Comparison of ENCODE assay signal across 36 cellular contexts in genomic region chr2:15613736-15614429, GRCh38.
"Had no signal": no experiment of that assay in that cellular context is flagged by ENCODE, and none has a peak within 500 bp of the region (broad histone marks: within the 10 kb centered on the region; RNA-seq: fewer than 3 reads in every experiment).

No MANE protein-coding gene starts in this region.

- H3K4me3 Mint-ChIP-seq: activated CD4-positive, alpha-beta memory T cell treated with anti-CD3 and anti-CD28 coated beads for 36 hours; activated CD4-positive, alpha-beta T cell treated with anti-CD3 and anti-CD28 coated beads for 36 hours; activated CD4-positive, alpha-beta T cell treated with anti-CD3 and anti-CD28 coated beads, Interleukin-2, amount 10 ng/mL, durations not matched to agents 24 days and 14 days; activated CD8-positive, alpha-beta memory T cell treated with anti-CD3 and anti-CD28 coated beads, Interleukin-2, amount 10 ng/mL, durations not matched to agents 7 days and 5 days; activated CD8-positive, alpha-beta T cell treated with anti-CD3 and anti-CD28 coated beads, Interleukin-2, amount 10 ng/mL, durations not matched to agents 7 days and 5 days; activated naive CD8-positive, alpha-beta T cell; activated T-cell treated with anti-CD3 and anti-CD28 coated beads, Interleukin-2, amount 50 U/mL, for 24 hours; activated T-helper 17 cell treated with anti-CD3 and anti-CD28 coated beads, Interleukin-2, amount 50 U/mL, for 72 hours; central memory CD8-positive, alpha-beta T cell; dendritic cell treated with granulocyte-macrophage colony-stimulating factor and Interleukin-4, amounts not matched to agents 40 ng/mL and 50 ng/mL, for 4 days; endodermal cell; T-cell; T-helper 1 cell treated with Interleukin-12 subunit alpha and Interleukin-12 subunit beta and Interleukin-4 antibody, amounts not matched to agents 30 μg/mL and 1 μg/mL, for 36 hours had no signal

- FAIRE-seq: astrocyte, bronchial epithelial cell had no signal

- H3K27me3 Mint-ChIP-seq: activated CD4-positive, alpha-beta memory T cell treated with anti-CD3 and anti-CD28 coated beads for 36 hours; activated CD4-positive, alpha-beta T cell treated with anti-CD3 and anti-CD28 coated beads for 36 hours; activated CD4-positive, alpha-beta T cell treated with anti-CD3 and anti-CD28 coated beads, Interleukin-2, amount 10 ng/mL, durations not matched to agents 24 days and 14 days; activated CD8-positive, alpha-beta memory T cell treated with anti-CD3 and anti-CD28 coated beads, Interleukin-2, amount 10 ng/mL, durations not matched to agents 7 days and 5 days; activated naive CD8-positive, alpha-beta T cell; activated T-cell treated with anti-CD3 and anti-CD28 coated beads, Interleukin-2, amount 50 U/mL, for 24 hours; activated T-helper 17 cell treated with anti-CD3 and anti-CD28 coated beads, Interleukin-2, amount 50 U/mL, for 72 hours; central memory CD8-positive, alpha-beta T cell; dendritic cell treated with granulocyte-macrophage colony-stimulating factor and Interleukin-4, amounts not matched to agents 40 ng/mL and 50 ng/mL, for 4 days; T-cell had no signal

- DNase-seq: activated CD4-positive, alpha-beta memory T cell treated with anti-CD3 and anti-CD28 coated beads for 36 hours; activated CD4-positive, alpha-beta T cell treated with anti-CD3 and anti-CD28 coated beads for 36 hours; activated CD4-positive, alpha-beta T cell treated with anti-CD3 and anti-CD28 coated beads, Interleukin-2, amount 10 ng/mL, durations not matched to agents 24 days and 14 days; activated CD4-positive, CD25-positive, alpha-beta regulatory T cell; activated CD4-positive, CD25-positive, alpha-beta regulatory T cell treated with anti-CD3 and anti-CD28 coated beads, Interleukin-2, amount 50 U/mL, for 72 hours; activated CD8-positive, alpha-beta memory T cell treated with anti-CD3 and anti-CD28 coated beads, Interleukin-2, amount 10 ng/mL, durations not matched to agents 7 days and 5 days; activated CD8-positive, alpha-beta memory T cell treated with anti-CD3 and anti-CD28 coated beads, Interleukin-2, amount 50 U/mL, for 4 hours; activated CD8-positive, alpha-beta T cell treated with anti-CD3 and anti-CD28 coated beads, Interleukin-2, amount 10 ng/mL, durations not matched to agents 7 days and 5 days; activated effector memory CD4-positive, alpha-beta T cell treated with Interleukin-2 at 50 U/mL for 16 hours; activated gamma-delta T cell treated with Interleukin-2 at 50 U/mL for 16 hours; activated naive CD4-positive, alpha-beta T cell treated with anti-CD3 and anti-CD28 coated beads, Interleukin-2, amount 50 U/mL, for 16 hours; activated naive CD4-positive, alpha-beta T cell treated with Interleukin-2 at 50 U/mL for 16 hours; activated T-cell treated with anti-CD3 and anti-CD28 coated beads, Interleukin-2, amount 50 U/mL, for 24 hours; amniotic stem cell; anterior cingulate cortex; brain microvascular endothelial cell; dorsolateral prefrontal cortex; effector memory CD4-positive, alpha-beta T cell; endodermal cell; erythroblast; foreskin keratinocyte; gastrocnemius medialis; glutamatergic neuron; heart left ventricle; T-cell; T1000; WERI-Rb-1 had no signal

- ATAC-seq: activated CD4-positive, alpha-beta T cell treated with anti-CD3 and anti-CD28 coated beads for 36 hours; activated CD8-positive, alpha-beta memory T cell treated with anti-CD3 and anti-CD28 coated beads, Interleukin-2, amount 10 ng/mL, durations not matched to agents 7 days and 5 days; activated CD8-positive, alpha-beta T cell treated with anti-CD3 and anti-CD28 coated beads, Interleukin-2, amount 10 ng/mL, durations not matched to agents 7 days and 5 days; activated T-helper 17 cell treated with anti-CD3 and anti-CD28 coated beads, Interleukin-2, amount 50 U/mL, for 72 hours; foreskin keratinocyte; gastrocnemius medialis; heart left ventricle; T-cell had no signal

- H3K27ac Mint-ChIP-seq: activated CD4-positive, alpha-beta memory T cell treated with anti-CD3 and anti-CD28 coated beads for 36 hours; activated CD4-positive, alpha-beta T cell treated with anti-CD3 and anti-CD28 coated beads for 36 hours; activated CD4-positive, alpha-beta T cell treated with anti-CD3 and anti-CD28 coated beads, Interleukin-2, amount 10 ng/mL, durations not matched to agents 24 days and 14 days; activated CD8-positive, alpha-beta memory T cell treated with anti-CD3 and anti-CD28 coated beads, Interleukin-2, amount 10 ng/mL, durations not matched to agents 7 days and 5 days; activated CD8-positive, alpha-beta T cell treated with anti-CD3 and anti-CD28 coated beads, Interleukin-2, amount 10 ng/mL, durations not matched to agents 7 days and 5 days; activated naive CD8-positive, alpha-beta T cell; activated T-helper 17 cell treated with anti-CD3 and anti-CD28 coated beads, Interleukin-2, amount 50 U/mL, for 72 hours; dendritic cell treated with granulocyte-macrophage colony-stimulating factor and Interleukin-4, amounts not matched to agents 40 ng/mL and 50 ng/mL, for 4 days; endodermal cell; T-cell; T-helper 1 cell treated with Interleukin-12 subunit alpha and Interleukin-12 subunit beta and Interleukin-4 antibody, amounts not matched to agents 30 μg/mL and 1 μg/mL, for 36 hours had no signal

- H3K4me1 ChIP-seq: foreskin keratinocyte, gastrocnemius medialis had no signal

- H3K9me3 ChIP-seq: esophagus muscularis mucosa, gastrocnemius medialis, heart left ventricle had no signal

- H3K9me3 Mint-ChIP-seq: activated CD4-positive, alpha-beta memory T cell treated with anti-CD3 and anti-CD28 coated beads for 36 hours; activated CD4-positive, alpha-beta T cell treated with anti-CD3 and anti-CD28 coated beads, Interleukin-2, amount 10 ng/mL, durations not matched to agents 24 days and 14 days; activated T-cell treated with anti-CD3 and anti-CD28 coated beads, Interleukin-2, amount 50 U/mL, for 24 hours; activated T-helper 17 cell treated with anti-CD3 and anti-CD28 coated beads, Interleukin-2, amount 50 U/mL, for 72 hours; central memory CD8-positive, alpha-beta T cell; dendritic cell treated with granulocyte-macrophage colony-stimulating factor and Interleukin-4, amounts not matched to agents 40 ng/mL and 50 ng/mL, for 4 days; T-cell; T-helper 1 cell treated with Interleukin-12 subunit alpha and Interleukin-12 subunit beta and Interleukin-4 antibody, amounts not matched to agents 30 μg/mL and 1 μg/mL, for 36 hours had no signal

- H3K4me1 Mint-ChIP-seq: activated CD4-positive, alpha-beta T cell treated with anti-CD3 and anti-CD28 coated beads, Interleukin-2, amount 10 ng/mL, durations not matched to agents 24 days and 14 days; central memory CD8-positive, alpha-beta T cell; endodermal cell had no signal

- H3K4me3 ChIP-seq: coronary artery, dorsolateral prefrontal cortex, esophagus muscularis mucosa, gastrocnemius medialis, heart left ventricle had no signal

- H3K27ac ChIP-seq: brain microvascular endothelial cell, coronary artery, esophagus muscularis mucosa, foreskin keratinocyte, gastrocnemius medialis, heart left ventricle, WERI-Rb-1 had no signal

- H3K27me3 ChIP-seq: brain microvascular endothelial cell, dorsolateral prefrontal cortex, esophagus muscularis mucosa, foreskin keratinocyte, gastrocnemius medialis, heart left ventricle had no signal
